7 cellular contexts compared by ENCODE assay signal in genomic region chr11:119641991-119642745, GRCh38.
DNase-seq lines count a peak whose midpoint lies in the region; ATAC-seq and TF ChIP-seq lines count a peak whose summit lies in the region.

No MANE protein-coding gene starts in this region.

- H3K27ac ChIP-seq in DOHH2 (ENCODE audit: low read depth, low read length) (no peak overlapping the region), RWPE2 (ENCODE audit: poor library complexity, severe bottlenecking) (no peak overlapping the region)

- no peaks in the 10 kb centered on the region for H3K79me2 ChIP-seq in DOHH2 (ENCODE audit: control insufficient read depth, low read length)

- POLR2A ChIA-PET in HEK293T (lab: Yijun Ruan, JAX), result no interaction called here

- H3K4me1 ChIP-seq in DOHH2 (ENCODE audit: control insufficient read depth, low read length) (no peaks in the 10 kb centered on the region), RWPE2 (ENCODE audit: insufficient read depth, poor library complexity, severe bottlenecking) (no peaks in the 10 kb centered on the region)

- H3F3A ChIP-seq in DOHH2 (ENCODE audit: control insufficient read depth, insufficient read depth), result no peaks in the 10 kb centered on the region

- H3K36me3 ChIP-seq in DOHH2 (ENCODE audit: control insufficient read depth, low read length) (no peaks in the 10 kb centered on the region), RWPE2 (ENCODE audit: low read depth) (no peaks in the 10 kb centered on the region)

- peak; percentile 76 for TF ChIP-seq CTCF in DOHH2 (IDR thresholded peaks at IDR 0.05; ENCODE audit: low read depth, low read length, poor library complexity, severe bottlenecking)
- peak; percentile 77 for TF ChIP-seq CTCF in RWPE2 (IDR thresholded peaks at IDR 0.05; ENCODE audit: poor library complexity, severe bottlenecking)

- H3K4me3 ChIP-seq in DOHH2 (ENCODE audit: low read length) (no peak overlapping the region), RWPE2 (ENCODE audit: severe bottlenecking) (no peak overlapping the region)

- H4K20me1 ChIP-seq in DOHH2 (ENCODE audit: control insufficient read depth, insufficient read depth, low read depth, low read length), result no peaks in the 10 kb centered on the region

- no peaks in the 10 kb centered on the region for H3K9me3 ChIP-seq in DOHH2 (ENCODE audit: control insufficient read depth, insufficient read depth, low read length)
- no peaks in the 10 kb centered on the region for H3K9me3 ChIP-seq in RWPE2 (ENCODE audit: severe bottlenecking)

- H3K27me3 ChIP-seq in DOHH2 (ENCODE audit: control insufficient read depth, low read length), result no peaks in the 10 kb centered on the region
- H3K27me3 ChIP-seq in RWPE2 (ENCODE audit: insufficient read depth, poor library complexity, severe bottlenecking), result no peaks in the 10 kb centered on the region

- CTCF ChIA-PET in HEK293T (lab: Yijun Ruan, JAX), result interaction anchor here (0.6 to 1.0 kb wide), 9 partner anchors 10 to 572 kb away, joined by 3 to 5 read pairs (median 3); no protein-coding TSS in a partner anchor

- peak; percentile 58; the same call in 2 of the 3 replicates for ATAC-seq in RWPE2 (ENCODE audit: low read depth)
- ATAC-seq in HG03565 (IDR thresholded peaks at IDR 0.05; ENCODE audit: unreplicated experiment), result no peak

- H3K9me2 ChIP-seq in DOHH2 (replicated peaks; ENCODE audit: control insufficient read depth, low read length), result no peaks in the 10 kb centered on the region

- H3K4me2 ChIP-seq in DOHH2 (ENCODE audit: low read length), result no peak overlapping the region

- DNase-seq in HEK293T (ENCODE audit: extremely low spot score) (peak; percentile 73), RWPE2 (ENCODE audit: low spot score) (no peak), glomerular visceral epithelial cell (ENCODE audit: extremely low spot score) (peak; percentile 11), activated gamma-delta T cell (lab: John Stamatoyannopoulos, UW) (no peak), T1000 (lab: John Stamatoyannopoulos, UW) (no peak)

TF ChIP-seq in HEK293T, 16 proteins besides CTCF, POLR2A, EP300 and RAD21:
- TF ChIP-seq SUZ12 (IDR thresholded peaks at IDR 0.05) (no peak), ELF4 (IDR thresholded peaks at IDR 0.05) (no peak), FOXK2 (IDR thresholded peaks at IDR 0.05) (no peak), HDGF (IDR thresholded peaks at IDR 0.05; ENCODE audit: borderline replicate concordance) (no peak), FOXA1 (IDR thresholded peaks at IDR 0.05) (no peak), TARDBP (IDR thresholded peaks at IDR 0.05) (no peak), ARNT (IDR thresholded peaks at IDR 0.05) (no peak), NFRKB (IDR thresholded peaks at IDR 0.05) (no peak), BHLHE40 (IDR thresholded peaks at IDR 0.05; ENCODE audit: borderline replicate concordance) (no peak), FOXM1 (IDR thresholded peaks at IDR 0.05; ENCODE audit: borderline replicate concordance) (no peak), L3MBTL2 (conservative IDR thresholded peaks at IDR 0.05) (no peak), LEF1 (IDR thresholded peaks at IDR 0.05; ENCODE audit: borderline replicate concordance) (no peak), ZNF384 (IDR thresholded peaks at IDR 0.05) (no peak), CTBP1 (IDR thresholded peaks at IDR 0.05; ENCODE audit: borderline replicate concordance) (no peak), PKNOX1 (IDR thresholded peaks at IDR 0.05) (no peak), SP1 (IDR thresholded peaks at IDR 0.05) (no peak)

Comparison
In these comparisons a context has a peak if more than half of its experiments do, and no peak if none do; other contexts are left out.
1. DNase-seq: peak in HEK293T (single experiment) and glomerular visceral epithelial cell (single experiment); none in RWPE2 (single experiment), activated gamma-delta T cell (single experiment) and T1000 (single experiment).